In genomic region chr21:33324311-33325221, GRCh38 we compare ENCODE assay signal across 8 cellular contexts. TPM values are rescaled to one million over a fixed set of nuclear protein-coding genes. Genes with fewer than 3 reads are reported as not detected.
A peak's percentile ranks its signal among the peaks of the same experiment; 100 is the strongest.
DNase-seq lines count a peak whose midpoint lies in the region; ATAC-seq lines count a peak whose summit lies in the region.

Gene IFNAR1, plus strand, starts transcription at chr21:33324970. Its CDS starts 86 bp downstream, at chr21:33325056.

- H3K56ac ChIP-seq in mesendoderm (ENCODE audit: low read length) = peak within 1 kb of the TSS; percentile 99

- H4K5ac ChIP-seq in mesendoderm (ENCODE audit: low read length) = no peak within 1 kb of the TSS

- peaks cover 7% of the 10 kb centered on the region for H3K79me1 ChIP-seq in mesendoderm (ENCODE audit: low read length)

- no peaks in the 10 kb centered on the region for H3K4me1 ChIP-seq in endocrine pancreas (ENCODE audit: control insufficient read depth, insufficient read depth, low read length)
- no peaks in the 10 kb centered on the region for H3K4me1 ChIP-seq in mesendoderm (ENCODE audit: control insufficient read depth, low read depth, low read length)

- H3K4ac ChIP-seq in mesendoderm (ENCODE audit: low read depth, low read length) = no peak within 1 kb of the TSS

- no peaks in the 10 kb centered on the region for H3K79me2 ChIP-seq in mesendoderm (ENCODE audit: control insufficient read depth, insufficient read depth, low read length)

- DNase-seq in COR-L47 (lab: John Stamatoyannopoulos, UW) = peak; percentile 98
- DNase-seq in HT1080 (ENCODE audit: low read depth) = peak; percentile 98
- DNase-seq in NOMO-1 (lab: John Stamatoyannopoulos, UW; ENCODE audit: unreplicated experiment in 2 of 2) = peak; percentile 97 to 98
- peak; percentile 97 to 98 for DNase-seq in activated CD8-positive, alpha-beta memory T cell treated with anti-CD3 and anti-CD28 coated beads for 4 hours (ENCODE audit: low read depth in 2 of 2)
- peak; percentile 98 for DNase-seq in mesendoderm
- DNase-seq in stimulated activated CD8-positive, alpha-beta memory T cell treated with anti-CD3 and anti-CD28 coated beads, Interleukin-15, amount 100 ng/mL, for 1 hour (ENCODE audit: low read depth) = peak; percentile 97

- H2BK5ac ChIP-seq in mesendoderm (ENCODE audit: low read length) = peak within 1 kb of the TSS; percentile 76

- H3K18ac ChIP-seq in mesendoderm (ENCODE audit: low read length) = peak within 1 kb of the TSS; percentile 47

- no peak within 1 kb of the TSS for H2BK120ac ChIP-seq in mesendoderm (ENCODE audit: low read depth, low read length)

- H4K8ac ChIP-seq in mesendoderm (ENCODE audit: low read depth, low read length) = peak within 1 kb of the TSS; percentile 90

- H3K9ac ChIP-seq in endocrine pancreas (ENCODE audit: control insufficient read depth, insufficient read depth, low read length) = peak within 1 kb of the TSS; percentile 84
- peak within 1 kb of the TSS; percentile 91 for H3K9ac ChIP-seq in mesendoderm (ENCODE audit: low read length)

- H3K4me2 ChIP-seq in mesendoderm (ENCODE audit: low read length) = peak within 1 kb of the TSS; percentile 72

- H3K9me3 ChIP-seq in endocrine pancreas (ENCODE audit: control insufficient read depth, low read length) = no peaks in the 10 kb centered on the region

- H3K27ac ChIP-seq in mesendoderm (ENCODE audit: low read depth, low read length) = peak within 1 kb of the TSS; percentile 21

- no peak within 1 kb of the TSS for H2AK5ac ChIP-seq in mesendoderm (ENCODE audit: low read length)

- ATAC-seq in GM21367 (IDR thresholded peaks at IDR 0.05; ENCODE audit: unreplicated experiment) = peak; percentile 65

- H2BK15ac ChIP-seq in mesendoderm (replicated peaks; ENCODE audit: low read depth) = no peak within 1 kb of the TSS

- H3K4me3 ChIP-seq in endocrine pancreas (ENCODE audit: control insufficient read depth, insufficient read depth, low read length) = peak within 1 kb of the TSS; percentile 86
- H3K4me3 ChIP-seq in mesendoderm (ENCODE audit: low read length) = peak within 1 kb of the TSS; percentile 80

- no CpG with 5 or more reads among the region's 85 CpGs for WGBS in mesendoderm (ENCODE audit: extremely low coverage, insufficient coverage, low lambda C conversion rate)

- peak within 1 kb of the TSS; percentile 73 for H3K23ac ChIP-seq in mesendoderm (ENCODE audit: low read length)

- no peaks in the 10 kb centered on the region for H3K36me3 ChIP-seq in endocrine pancreas (ENCODE audit: control insufficient read depth, insufficient read depth, low read length)
- no peaks in the 10 kb centered on the region for H3K36me3 ChIP-seq in mesendoderm (ENCODE audit: control insufficient read depth, insufficient read depth, low read length)

- no peaks in the 10 kb centered on the region for H3K27me3 ChIP-seq in endocrine pancreas (ENCODE audit: control insufficient read depth, insufficient read depth, low read length)
- H3K27me3 ChIP-seq in mesendoderm (ENCODE audit: insufficient read depth, low read length, poor library complexity) = no peaks in the 10 kb centered on the region

RNA-seq across cellular contexts. Expression of gene IFNAR1, which starts in this region (rescaled TPM):
- total RNA-seq in HT1080 (2014; rRNA removed; shearing (Covaris generic)) = 9.6 and 11.1 TPM in 2 replicates
- 17.2 and 27.4 TPM in 2 replicates for polyA plus RNA-seq in HT1080 (2015; cell fraction: cytosol; rRNA removed)
- 8.3 TPM in 2 replicates for polyA plus RNA-seq in HT1080 (2015; cell fraction: nucleus; rRNA removed)
- 7.9 TPM for polyA plus RNA-seq in mesendoderm (2013, experiment 1 of 2)
- 9.4 TPM for polyA plus RNA-seq in mesendoderm (2013, experiment 2 of 2)

Comparison
In these comparisons a context has a peak if more than half of its experiments do, and no peak if none do; other contexts are left out.
1. Peak in every context shown above with its lines: DNase-seq, ATAC-seq, H3K4me3 ChIP-seq and H3K27ac ChIP-seq.